In the genomic region with DNA sequence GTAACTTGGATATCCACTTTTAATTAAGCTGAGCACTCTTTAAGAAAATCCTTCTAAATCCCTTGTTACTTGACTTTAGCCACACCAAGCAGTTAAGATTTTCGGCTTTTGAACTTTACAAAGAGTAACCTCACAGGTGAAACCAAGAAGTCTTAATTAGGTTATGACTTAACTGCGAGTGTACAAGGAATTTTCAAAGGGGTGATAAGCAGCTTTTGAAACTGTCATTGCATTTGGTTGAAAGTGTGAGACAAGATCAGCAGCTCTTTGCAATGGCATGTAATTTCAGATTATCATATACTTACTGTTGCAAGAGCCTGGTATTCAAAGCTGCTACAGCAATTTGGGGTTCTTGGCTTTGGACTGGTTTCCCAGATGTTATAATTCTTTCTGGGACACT, we compare ENCODE assay signal across 15 cellular contexts.
DNase-seq lines count a peak whose midpoint lies in the region; ATAC-seq and TF ChIP-seq lines count a peak whose summit lies in the region.
"Had no signal": no experiment of that assay in that cellular context is flagged by ENCODE, and none has a peak within 500 bp of the region (broad histone marks: within the 10 kb centered on the region; RNA-seq: fewer than 3 reads in every experiment).

No MANE protein-coding gene starts in this region.

- H3K27ac ChIP-seq in substantia nigra (ENCODE audit: low read depth, low read length, poor library complexity, severe bottlenecking), result no peak overlapping the region
- H3K27ac ChIP-seq: C4-2B, HL-60 had no signal

- DNase-seq in GM12865 (ENCODE audit: low read depth), result peak; percentile 35
- DNase-seq in OCI-M1 (lab: John Stamatoyannopoulos, UW), result peak; percentile 10
- no peak for DNase-seq in Kasumi-1 (lab: John Stamatoyannopoulos, UW)
- no peak for DNase-seq in substantia nigra (lab: John Stamatoyannopoulos, UW)
- DNase-seq: ACHN; AML-193; Caco-2; CD4-positive, alpha-beta T cell; H9; IMR-90 had no signal

- H3K4me3 ChIP-seq in GM12865 (ENCODE audit: low read depth, low read length), result no peak overlapping the region
- H3K4me3 ChIP-seq: K562 had no signal

- ATAC-seq in HG03432 (IDR thresholded peaks at IDR 0.05; ENCODE audit: unreplicated experiment) (peak; percentile 43), HG03159 (IDR thresholded peaks at IDR 0.05; ENCODE audit: unreplicated experiment) (no peak)
- ATAC-seq: K562 had no signal

- no peak for TF ChIP-seq CTCF in GM12865 (IDR thresholded peaks at IDR 0.05; ENCODE audit: insufficient read depth, low read depth, low read length, missing control alignments)

Comparison
In these comparisons a context has a peak if more than half of its experiments do, and no peak if none do; other contexts are left out.
1. DNase-seq: peak in GM12865 (single experiment) and OCI-M1 (single experiment); none in Kasumi-1 (0 of 2) and substantia nigra (0 of 49).